In the genomic region with DNA sequence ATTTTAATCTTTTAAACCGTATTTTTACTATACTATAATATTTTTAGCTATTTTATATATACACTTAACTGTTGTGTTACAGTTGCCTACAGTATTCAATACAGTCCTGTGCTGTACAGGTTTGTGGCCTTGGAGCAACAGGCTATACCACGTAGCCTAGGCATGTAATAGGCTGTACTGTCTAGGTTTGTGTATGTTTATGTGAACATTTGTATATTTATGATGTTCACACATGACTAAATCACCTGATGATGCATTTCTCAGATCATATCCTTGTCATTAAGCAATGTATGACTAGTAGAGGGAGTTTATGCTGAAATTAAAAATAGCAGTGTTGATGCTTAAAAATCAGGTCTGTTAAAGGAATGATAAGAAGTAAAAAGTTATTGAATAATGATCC, we compare ENCODE assay signal across 20 cellular contexts.
A peak's percentile ranks its signal among the peaks of the same experiment; 100 is the strongest.
DNase-seq lines count a peak whose midpoint lies in the region; ATAC-seq and TF ChIP-seq lines count a peak whose summit lies in the region.
"Had no signal": no experiment of that assay in that cellular context is flagged by ENCODE, and none has a peak within 500 bp of the region (broad histone marks: within the 10 kb centered on the region; RNA-seq: fewer than 3 reads in every experiment).

No MANE protein-coding gene starts in this region.

- H3K14ac ChIP-seq in mesenchymal stem cell (ENCODE audit: low read length in 2 of 2): no peak overlapping the region

- no peak overlapping the region for H3K23ac ChIP-seq in mesenchymal stem cell (ENCODE audit: low read length in 2 of 2)

- H3K4ac ChIP-seq in mesenchymal stem cell (ENCODE audit: low read depth in 1 of 2, low read length in 2 of 2): no peak overlapping the region

- H2AFZ ChIP-seq in mesenchymal stem cell (ENCODE audit: low read depth, low read length): no peak overlapping the region

- H2AK5ac ChIP-seq in mesenchymal stem cell (ENCODE audit: low read length, severe bottlenecking): no peak overlapping the region

- no peak overlapping the region for H3K9ac ChIP-seq in mesenchymal stem cell (ENCODE audit: low read length)
- H3K9ac ChIP-seq: BLaER1 had no signal

- no peak overlapping the region for H4K91ac ChIP-seq in mesenchymal stem cell (ENCODE audit: low read length)

- H3K9me3 ChIP-seq in HEK293 (ENCODE audit: control insufficient read depth, insufficient read depth, low read depth, low read length) (no peaks in the 10 kb centered on the region), mesenchymal stem cell (ENCODE audit: control insufficient read depth, low read length) (no peaks in the 10 kb centered on the region)
- H3K9me3 ChIP-seq: BLaER1, Peyer's patch had no signal

- H2BK5ac ChIP-seq in mesenchymal stem cell (ENCODE audit: low read depth, low read length, poor library complexity, severe bottlenecking): no peak overlapping the region

- H3K4me3 ChIP-seq in HEK293 (ENCODE audit: low read depth, low read length) (no peak overlapping the region), mesenchymal stem cell (ENCODE audit: insufficient read depth in 1 of 2, low read depth in 1 of 2, low read length in 2 of 2) (no peak overlapping the region)
- H3K4me3 ChIP-seq: BLaER1, GM12878, K562, Peyer's patch had no signal

- H3K27ac Mint-ChIP-seq in activated CD4-positive, alpha-beta memory T cell treated with anti-CD3 and anti-CD28 coated beads for 36 hours: peak overlapping the region; percentile 56

- H3K4me1 Mint-ChIP-seq in activated CD4-positive, alpha-beta memory T cell treated with anti-CD3 and anti-CD28 coated beads for 36 hours (ENCODE audit: low read depth): peaks cover 75% of the 10 kb centered on the region

- intact Hi-C loops in activated CD4-positive, alpha-beta memory T cell treated with anti-CD3 and anti-CD28 coated beads for 36 hours (cut with micrococcal nuclease): loop anchor here (2.0 to 5.0 kb wide), 2 partner anchors 14 to 35 kb away; no protein-coding TSS in a partner anchor

- H2BK120ac ChIP-seq in mesenchymal stem cell (ENCODE audit: low read depth, low read length): no peak overlapping the region

- H3K36me3 ChIP-seq in HEK293 (ENCODE audit: control insufficient read depth in 2 of 2, insufficient read depth in 1 of 2, low read length in 2 of 2): no peaks in the 10 kb centered on the region; a peak in 1 of 3 replicates
- H3K36me3 ChIP-seq in mesenchymal stem cell (ENCODE audit: control insufficient read depth in 1 of 2, insufficient read depth in 2 of 2, low read depth in 1 of 2, low read length in 2 of 2): peaks cover 0 to 3% of the 10 kb centered on the region in 2 experiments
- H3K36me3 ChIP-seq: BLaER1, Peyer's patch had no signal

- H2BK12ac ChIP-seq in mesenchymal stem cell (ENCODE audit: low read length in 2 of 2): no peak overlapping the region

- no peaks in the 10 kb centered on the region for H3K79me1 ChIP-seq in mesenchymal stem cell (replicated peaks; ENCODE audit: low read length, poor library complexity, severe bottlenecking)

- H3K4me3 Mint-ChIP-seq in activated CD4-positive, alpha-beta memory T cell treated with anti-CD3 and anti-CD28 coated beads for 36 hours: no peak overlapping the region

- H3K9me3 Mint-ChIP-seq in activated CD4-positive, alpha-beta memory T cell treated with anti-CD3 and anti-CD28 coated beads for 36 hours: no peaks in the 10 kb centered on the region

- H2BK15ac ChIP-seq in mesenchymal stem cell (ENCODE audit: low read depth, poor library complexity, severe bottlenecking): no peak overlapping the region

- H3K4me1 ChIP-seq in HEK293 (ENCODE audit: control insufficient read depth, insufficient read depth, low read length): peaks cover 6% of the 10 kb centered on the region; the same call in 1 of the 2 replicates
- peaks cover 11% of the 10 kb centered on the region for H3K4me1 ChIP-seq in mesenchymal stem cell (ENCODE audit: control insufficient read depth, insufficient read depth, low read depth, low read length)

- H3K27me3 ChIP-seq in mesenchymal stem cell (ENCODE audit: control insufficient read depth in 1 of 2, insufficient read depth in 1 of 2, low read length in 2 of 2): no peaks in the 10 kb centered on the region
- H3K27me3 ChIP-seq: BLaER1, Peyer's patch had no signal

- peak; percentile 58 to 75 for ATAC-seq in activated CD4-positive, CD25-positive, alpha-beta regulatory T cell treated with anti-CD3 and anti-CD28 coated beads, Interleukin-2, amount 50 U/mL, for 24 hours
- ATAC-seq in HG03565 (IDR thresholded peaks at IDR 0.05; ENCODE audit: unreplicated experiment): no peak
- ATAC-seq: GM12878, K562 had no signal

- TF ChIP-seq CTCF in HEK293 (tag by site-specific recombination; IDR thresholded peaks at IDR 0.05): no peak

- no peaks in the 10 kb centered on the region for H3K27me3 Mint-ChIP-seq in activated CD4-positive, alpha-beta memory T cell treated with anti-CD3 and anti-CD28 coated beads for 36 hours

- peaks cover 17% of the 10 kb centered on the region for H3K36me3 Mint-ChIP-seq in activated CD4-positive, alpha-beta memory T cell treated with anti-CD3 and anti-CD28 coated beads for 36 hours

- H3K27ac ChIP-seq in HEK293 (ENCODE audit: extremely low read depth, low read depth, low read length) (no peak overlapping the region), mesenchymal stem cell (ENCODE audit: low read length, poor library complexity, severe bottlenecking) (peak overlapping the region; percentile 49)
- H3K27ac ChIP-seq: 22Rv1, BLaER1, HL-60 had no signal

- DNase-seq in activated CD4-positive, CD25-positive, alpha-beta regulatory T cell treated with anti-CD3 and anti-CD28 coated beads, Interleukin-2, amount 50 U/mL, for 72 hours: no peak
- no peak for DNase-seq in activated CD4-positive, alpha-beta memory T cell treated with anti-CD3 and anti-CD28 coated beads for 36 hours
- peak; percentile 39 for DNase-seq in mesenchymal stem cell
- DNase-seq in NCI-H2171 (lab: John Stamatoyannopoulos, UW): no peak
- no peak for DNase-seq in SK-N-DZ (ENCODE audit: low spot score)
- DNase-seq: COR-L47, NCI-H1092, NCI-H1694 treated with DMSO at 0.1 percent for 48 hours, NCI-H446, NCI-H748 treated with DMSO at 0.1 percent for 48 hours, Peyer's patch, SHP77 had no signal

- H4K8ac ChIP-seq in mesenchymal stem cell (ENCODE audit: low read length): no peak overlapping the region

- POLR2A ChIA-PET in HEK293 (lab: Yijun Ruan, JAX): no interaction called here
- POLR2A ChIA-PET in activated CD4-positive, alpha-beta memory T cell treated with anti-CD3 and anti-CD28 coated beads for 36 hours (lab: Charles Lee): interaction anchor here (0.7 to 7.2 kb wide), 2 partner anchors 10 to 16 kb away, joined by 3 to 70 read pairs; no protein-coding TSS in a partner anchor

- CTCF ChIA-PET in HEK293 (lab: Yijun Ruan, JAX): interaction anchor here (0.6 to 9.2 kb wide), 3 partner anchors 9 to 361 kb away, joined by 3 to 98 read pairs (median 3); no protein-coding TSS in a partner anchor
- CTCF ChIA-PET in activated CD4-positive, alpha-beta memory T cell treated with anti-CD3 and anti-CD28 coated beads for 36 hours (lab: Charles Lee): interaction anchor here (1.0 to 8.8 kb wide), 3 partner anchors 9 to 17 kb away, joined by 3 to 129 read pairs (median 4); no protein-coding TSS in a partner anchor

- no peak overlapping the region for H3K18ac ChIP-seq in mesenchymal stem cell (ENCODE audit: low read depth in 1 of 2, low read length in 2 of 2)

- WGBS in mesenchymal stem cell: 80% methylated on average over 1 of the region's 2 CpGs

- H3K4me2 ChIP-seq in mesenchymal stem cell (ENCODE audit: low read length, poor library complexity, severe bottlenecking): no peak overlapping the region
- H3K4me2 ChIP-seq: BLaER1 had no signal

TF ChIP-seq in HEK293, 187 proteins besides CTCF, POLR2A, EP300 and RAD21:
- peak; percentile 57 for TF ChIP-seq SCRT2 (tag by site-specific recombination; IDR thresholded peaks at IDR 0.05)
- TF ChIP-seq, protein P1, sequence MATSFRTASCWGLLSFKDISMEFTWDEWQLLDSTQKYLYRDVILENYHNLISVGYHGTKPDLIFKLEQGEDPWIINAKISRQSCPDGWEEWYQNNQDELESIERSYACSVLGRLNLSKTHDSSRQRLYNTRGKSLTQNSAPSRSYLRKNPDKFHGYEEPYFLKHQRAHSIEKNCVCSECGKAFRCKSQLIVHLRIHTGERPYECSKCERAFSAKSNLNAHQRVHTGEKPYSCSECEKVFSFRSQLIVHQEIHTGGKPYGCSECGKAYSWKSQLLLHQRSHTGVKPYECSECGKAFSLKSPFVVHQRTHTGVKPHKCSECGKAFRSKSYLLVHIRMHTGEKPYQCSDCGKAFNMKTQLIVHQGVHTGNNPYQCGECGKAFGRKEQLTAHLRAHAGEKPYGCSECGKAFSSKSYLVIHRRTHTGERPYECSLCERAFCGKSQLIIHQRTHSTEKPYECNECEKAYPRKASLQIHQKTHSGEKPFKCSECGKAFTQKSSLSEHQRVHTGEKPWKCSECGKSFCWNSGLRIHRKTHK (tag by site-specific recombination; IDR thresholded peaks at IDR 0.05): no peak
- TF ChIP-seq, protein P2, sequence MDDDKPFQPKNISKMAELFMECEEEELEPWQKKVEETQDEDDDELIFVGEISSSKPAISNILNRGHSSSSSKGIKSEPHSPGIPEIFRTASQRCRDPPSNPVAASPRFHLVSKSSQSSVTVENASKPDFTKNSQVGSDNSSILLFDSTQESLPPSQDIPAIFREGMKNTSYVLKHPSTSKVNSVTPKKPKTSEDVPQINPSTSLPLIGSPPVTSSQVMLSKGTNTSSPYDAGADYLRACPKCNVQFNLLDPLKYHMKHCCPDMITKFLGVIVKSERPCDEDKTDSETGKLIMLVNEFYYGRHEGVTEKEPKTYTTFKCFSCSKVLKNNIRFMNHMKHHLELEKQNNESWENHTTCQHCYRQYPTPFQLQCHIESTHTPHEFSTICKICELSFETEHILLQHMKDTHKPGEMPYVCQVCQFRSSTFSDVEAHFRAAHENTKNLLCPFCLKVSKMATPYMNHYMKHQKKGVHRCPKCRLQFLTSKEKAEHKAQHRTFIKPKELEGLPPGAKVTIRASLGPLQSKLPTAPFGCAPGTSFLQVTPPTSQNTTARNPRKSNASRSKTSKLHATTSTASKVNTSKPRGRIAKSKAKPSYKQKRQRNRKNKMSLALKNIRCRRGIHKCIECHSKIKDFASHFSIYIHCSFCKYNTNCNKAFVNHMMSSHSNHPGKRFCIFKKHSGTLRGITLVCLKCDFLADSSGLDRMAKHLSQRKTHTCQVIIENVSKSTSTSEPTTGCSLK (tag by site-specific recombination; IDR thresholded peaks at IDR 0.05): no peak
